26 cellular contexts compared by ENCODE assay signal in genomic region chr5:169242849-169243186, GRCh38. TPM values are rescaled to one million over a fixed set of nuclear protein-coding genes. Genes with fewer than 3 reads are reported as not detected.
"Had no signal": no experiment of that assay in that cellular context is flagged by ENCODE, and none has a peak within 500 bp of the region (broad histone marks: within the 10 kb centered on the region; RNA-seq: fewer than 3 reads in every experiment).

No MANE protein-coding gene starts in this region.

- H3K9me3 ChIP-seq: ascending aorta had no signal

- H3K36me3 ChIP-seq: ascending aorta, brain microvascular endothelial cell, heart left ventricle had no signal

- H3K4me3 ChIP-seq: ascending aorta, coronary artery, dorsolateral prefrontal cortex, heart left ventricle had no signal

- H3K27me3 ChIP-seq: ascending aorta, brain microvascular endothelial cell, heart left ventricle had no signal

- ATAC-seq: activated CD4-positive, alpha-beta T cell treated with anti-CD3 and anti-CD28 coated beads for 36 hours; activated CD8-positive, alpha-beta memory T cell treated with anti-CD3 and anti-CD28 coated beads, Interleukin-2, amount 10 ng/mL, durations not matched to agents 7 days and 5 days; activated CD8-positive, alpha-beta T cell treated with anti-CD3 and anti-CD28 coated beads, Interleukin-2, amount 10 ng/mL, durations not matched to agents 7 days and 5 days; activated naive CD4-positive, alpha-beta T cell treated with anti-CD3 and anti-CD28 coated beads, Interleukin-2, amount 50 U/mL, for 72 hours; activated T-cell treated with anti-CD3 and anti-CD28 coated beads, Interleukin-2, amount 50 U/mL, for 72 hours; esophagus mucosa; heart left ventricle; T-helper 17 cell had no signal

- DNase-seq: activated CD4-positive, alpha-beta memory T cell treated with anti-CD3 and anti-CD28 coated beads for 36 hours; activated CD4-positive, alpha-beta T cell treated with anti-CD3 and anti-CD28 coated beads for 36 hours; activated CD4-positive, alpha-beta T cell treated with anti-CD3 and anti-CD28 coated beads, Interleukin-2, amount 10 ng/mL, durations not matched to agents 24 days and 14 days; activated CD4-positive, CD25-positive, alpha-beta regulatory T cell; activated CD4-positive, CD25-positive, alpha-beta regulatory T cell treated with anti-CD3 and anti-CD28 coated beads, Interleukin-2, amount 50 U/mL, for 72 hours; activated CD8-positive, alpha-beta memory T cell treated with anti-CD3 and anti-CD28 coated beads, Interleukin-2, amount 10 ng/mL, durations not matched to agents 7 days and 5 days; activated CD8-positive, alpha-beta memory T cell treated with anti-CD3 and anti-CD28 coated beads, Interleukin-2, amount 50 U/mL, for 4 hours; activated CD8-positive, alpha-beta T cell treated with anti-CD3 and anti-CD28 coated beads, Interleukin-2, amount 10 ng/mL, durations not matched to agents 7 days and 5 days; activated gamma-delta T cell; activated naive CD4-positive, alpha-beta T cell; activated naive CD4-positive, alpha-beta T cell treated with anti-CD3 and anti-CD28 coated beads, Interleukin-2, amount 10 ng/mL, durations not matched to agents 7 days and 5 days; activated naive CD8-positive, alpha-beta T cell treated with anti-CD3 and anti-CD28 coated beads, Interleukin-2, amount 10 ng/mL, durations not matched to agents 7 days and 5 days; activated T-cell treated with anti-CD3 and anti-CD28 coated beads, Interleukin-2, amount 50 U/mL, for 24 hours; activated T-cell treated with anti-CD3 and anti-CD28 coated beads, Interleukin-2, amount 50 U/mL, for 72 hours; brain microvascular endothelial cell; dorsolateral prefrontal cortex; effector memory CD4-positive, alpha-beta T cell; endodermal cell; glutamatergic neuron; heart left ventricle; T-helper 1 cell; T-helper 17 cell had no signal

- H3K4me1 ChIP-seq: ascending aorta had no signal

- H3K27ac ChIP-seq: ascending aorta, brain microvascular endothelial cell, heart left ventricle had no signal

RNA-seq across cellular contexts. Expression of gene SLIT3, which starts 58.1 kb away (rescaled TPM):
- total RNA-seq: activated CD8-positive, alpha-beta T cell treated with anti-CD3 and anti-CD28 coated beads, Interleukin-2, amount 10 ng/mL, durations not matched to agents 7 days and 5 days; activated naive CD8-positive, alpha-beta T cell treated with anti-CD3 and anti-CD28 coated beads, Interleukin-2, amount 10 ng/mL, durations not matched to agents 7 days and 5 days; T-helper 17 cell had no signal
